In genomic region chr3:9769426-9770275, GRCh38 we compare ENCODE assay signal across 8 cellular contexts. TPM values are rescaled to one million over a fixed set of nuclear protein-coding genes. Genes with fewer than 3 reads are reported as not detected.
A peak's percentile ranks its signal among the peaks of the same experiment; 100 is the strongest.
DNase-seq lines count a peak whose midpoint lies in the region; ATAC-seq and TF ChIP-seq lines count a peak whose summit lies in the region.

Gene CAMK1, minus strand, starts transcription at chr3:9769947. Its CDS starts 2,198 bp downstream, at chr3:9767749.

- POLR2A ChIA-PET in Caco-2 (lab: Charles Lee): interaction anchor here (0.5 kb wide), 1 partner anchor 210 kb away, joined by 4 read pairs; no protein-coding TSS in a partner anchor

- peak within 1 kb of the TSS; percentile 0 for H3K27ac Mint-ChIP-seq in Caco-2 (ENCODE audit: unreplicated experiment)

- peak within 1 kb of the TSS; percentile 71 for H2BK120ac ChIP-seq in mesenchymal stem cell (ENCODE audit: low read depth, low read length)

- H4K8ac ChIP-seq in mesenchymal stem cell (ENCODE audit: low read length): peak within 1 kb of the TSS; percentile 96

- H2AFZ ChIP-seq in GM23248: peak within 1 kb of the TSS; percentile 91
- H2AFZ ChIP-seq in mesenchymal stem cell (ENCODE audit: low read depth, low read length): peak within 1 kb of the TSS; percentile 66

- H3K4me3 ChIP-seq in Caco-2 (ENCODE audit: low read depth, low read length): peak within 1 kb of the TSS; percentile 62
- H3K4me3 ChIP-seq in GM23248: peak within 1 kb of the TSS; percentile 78
- H3K4me3 ChIP-seq in mesenchymal stem cell (ENCODE audit: insufficient read depth in 1 of 2, low read depth in 1 of 2, low read length in 2 of 2): peak within 1 kb of the TSS; percentile 64 to 86

- no peaks in the 10 kb centered on the region for H4K20me1 ChIP-seq in GM23248 (ENCODE audit: insufficient read depth)

- peak within 1 kb of the TSS; percentile 84 for H2BK15ac ChIP-seq in mesenchymal stem cell (ENCODE audit: low read depth, poor library complexity, severe bottlenecking)

- H3K27me3 ChIP-seq in Caco-2 (replicated peaks; ENCODE audit: control insufficient read depth, insufficient read depth, low read length): no peaks in the 10 kb centered on the region
- H3K27me3 ChIP-seq in GM23248 (replicated peaks; ENCODE audit: insufficient read depth): no peaks in the 10 kb centered on the region
- H3K27me3 ChIP-seq in mesenchymal stem cell (ENCODE audit: control insufficient read depth in 1 of 2, insufficient read depth in 1 of 2, low read length in 2 of 2): no peaks in the 10 kb centered on the region

- CTCF ChIA-PET in Caco-2 (lab: Charles Lee): no interaction called here

- H3K79me1 ChIP-seq in mesenchymal stem cell (replicated peaks; ENCODE audit: low read length, poor library complexity, severe bottlenecking): peaks cover 16% of the 10 kb centered on the region

- intact Hi-C loops in Caco-2 (cut with micrococcal nuclease; ENCODE audit: unreplicated experiment): loop anchor here (2.0 kb wide), 1 partner anchor 21 kb away; the partner anchor contains the start of gene OGG1

- H2BK5ac ChIP-seq in mesenchymal stem cell (ENCODE audit: low read depth, low read length, poor library complexity, severe bottlenecking): peak within 1 kb of the TSS; percentile 4

- peaks cover 14% of the 10 kb centered on the region for H3K79me2 ChIP-seq in GM23248 (ENCODE audit: insufficient read depth)

- peak within 1 kb of the TSS in 1 of 2 experiments; percentile 58 for H3K14ac ChIP-seq in mesenchymal stem cell (ENCODE audit: low read length in 2 of 2)

- H3K36me3 ChIP-seq in Caco-2 (ENCODE audit: control insufficient read depth, insufficient read depth, low read length) (no peaks in the 10 kb centered on the region; the same call in 1 of the 2 replicates), GM23248 (ENCODE audit: low read depth) (no peaks in the 10 kb centered on the region), mesenchymal stem cell (ENCODE audit: control insufficient read depth in 1 of 2, insufficient read depth in 2 of 2, low read depth in 1 of 2, low read length in 2 of 2) (peaks cover 5 to 15% of the 10 kb centered on the region in 2 experiments)

- H3K23ac ChIP-seq in mesenchymal stem cell (ENCODE audit: low read length in 2 of 2): peak within 1 kb of the TSS in 1 of 2 experiments; percentile 41

- no peak for ATAC-seq in GM19397 (IDR thresholded peaks at IDR 0.05; ENCODE audit: unreplicated experiment)

- no TSS peak for BruUV-seq in Caco-2 (replicated peaks; lab: Mats Ljungman, UMichigan)

- H3K9me3 Mint-ChIP-seq in Caco-2 (ENCODE audit: unreplicated experiment): no peaks in the 10 kb centered on the region

- in situ Hi-C loops in GM23248 (cut with MboI) (no loop called here), endometrial microvascular endothelial cells (cut with HindIII; ENCODE audit: inconsistent ontology term, low pct_unique_long_range_greater_than_20kb, low sequenced_read_pairs) (no loop called here)

- DNase-seq in Caco-2: peak; percentile 69 to 77
- DNase-seq in GM23248: peak; percentile 92
- peak; percentile 81 for DNase-seq in NCI-H2227 (lab: John Stamatoyannopoulos, UW; ENCODE audit: unreplicated experiment)
- DNase-seq in activated T-cell treated with anti-CD3 and anti-CD28 coated beads for 1 hour (ENCODE audit: low read depth): peak; percentile 26
- peak; percentile 72 for DNase-seq in mesenchymal stem cell
- DNase-seq in stimulated activated CD8-positive, alpha-beta memory T cell treated with anti-CD3 and anti-CD28 coated beads, Interleukin-12 subunit alpha, Interleukin-12 subunit beta, amount 100 ng/mL, for 4 hours (ENCODE audit: low read depth): peak; percentile 41

- WGBS in GM23248 (ENCODE audit: low coverage in 1 of 2, low lambda C conversion rate in 2 of 2, missing lambda C conversion rate in 2 of 2), 2 experiments: 2% methylated on average over 38 to 48 of the region's 49 CpGs
- WGBS in mesenchymal stem cell: 15% methylated on average over 49 of the region's 49 CpGs

- peak within 1 kb of the TSS; percentile 30 to 70 for H3K4ac ChIP-seq in mesenchymal stem cell (ENCODE audit: low read depth in 1 of 2, low read length in 2 of 2)

- H2BK12ac ChIP-seq in mesenchymal stem cell (ENCODE audit: low read length in 2 of 2): peak within 1 kb of the TSS in 1 of 2 experiments; percentile 57

- peaks cover 11% of the 10 kb centered on the region for H3K36me3 Mint-ChIP-seq in Caco-2 (ENCODE audit: insufficient read depth, unreplicated experiment)

- H3F3A ChIP-seq in GM23248 (ENCODE audit: insufficient read depth): no peaks in the 10 kb centered on the region

- H3K27ac ChIP-seq in GM23248 (no peak within 1 kb of the TSS), mesenchymal stem cell (ENCODE audit: low read length, poor library complexity, severe bottlenecking) (no peak within 1 kb of the TSS)

- H3K4me1 Mint-ChIP-seq in Caco-2 (ENCODE audit: low read depth, unreplicated experiment): peaks cover 7% of the 10 kb centered on the region

- H3K4me1 ChIP-seq in Caco-2 (peaks cover 8% of the 10 kb centered on the region), GM23248 (ENCODE audit: insufficient read depth) (no peaks in the 10 kb centered on the region), mesenchymal stem cell (ENCODE audit: control insufficient read depth, insufficient read depth, low read depth, low read length) (peaks cover 12% of the 10 kb centered on the region)

- H3K4me2 ChIP-seq in GM23248 (ENCODE audit: unreplicated experiment) (peak within 1 kb of the TSS; percentile 85), mesenchymal stem cell (ENCODE audit: low read length, poor library complexity, severe bottlenecking) (peak within 1 kb of the TSS; percentile 96)

- no peak for TF ChIP-seq CTCF in Caco-2 (IDR thresholded peaks at IDR 0.05; ENCODE audit: insufficient read depth in 1 of 2, low read depth in 1 of 2, low read length in 1 of 2, severe bottlenecking in 1 of 2, unreplicated experiment in 1 of 2)

- H3K4me3 Mint-ChIP-seq in Caco-2 (ENCODE audit: unreplicated experiment): peak within 1 kb of the TSS; percentile 61

- H2AK5ac ChIP-seq in mesenchymal stem cell (ENCODE audit: low read length, severe bottlenecking): peak within 1 kb of the TSS; percentile 66

- H3K9me3 ChIP-seq in Caco-2 (no peaks in the 10 kb centered on the region), GM23248 (ENCODE audit: low read depth) (no peaks in the 10 kb centered on the region), mesenchymal stem cell (ENCODE audit: control insufficient read depth, low read length) (no peaks in the 10 kb centered on the region)

- H4K91ac ChIP-seq in mesenchymal stem cell (ENCODE audit: low read length): peak within 1 kb of the TSS; percentile 84

- peak within 1 kb of the TSS; percentile 83 for H3K9ac ChIP-seq in GM23248
- H3K9ac ChIP-seq in mesenchymal stem cell (ENCODE audit: low read length): peak within 1 kb of the TSS; percentile 93

- no peaks in the 10 kb centered on the region for H3K9me2 ChIP-seq in GM23248 (ENCODE audit: insufficient read depth)

- H3K18ac ChIP-seq in mesenchymal stem cell (ENCODE audit: low read depth in 1 of 2, low read length in 2 of 2): peak within 1 kb of the TSS; percentile 49 to 71

- no peaks in the 10 kb centered on the region for H3K27me3 Mint-ChIP-seq in Caco-2 (ENCODE audit: insufficient read depth, unreplicated experiment)

RNA-seq across cellular contexts. Expression of gene CAMK1, which starts in this region (rescaled TPM):
- 9.7 and 11.9 TPM in 2 replicates for total RNA-seq in Caco-2 (2022)
- 26.9 and 30.6 TPM in 2 replicates for total RNA-seq in GM23248 (2014; rRNA removed; shearing (Covaris generic))
- polyA plus RNA-seq in GM23248 (2016; fragmentation: Nextera tagmentation; extraction: Ambion mirVana): 27.7 and 28.3 TPM in 2 replicates
- total RNA-seq in endometrial microvascular endothelial cells (ENCODE audit: inconsistent ontology term): 38.9 TPM
- 10.6 TPM for polyA plus RNA-seq in mesenchymal stem cell (2013, experiment 1 of 2)
- polyA plus RNA-seq in mesenchymal stem cell (2013, experiment 2 of 2): 11.1 TPM

Comparison
In these comparisons a context has a peak if more than half of its experiments do, and no peak if none do; other contexts are left out.
1. DNase-seq: peak in every context shown above with its lines; median percentile 92 in GM23248; 81 in NCI-H2227; 73 in Caco-2; 72 in mesenchymal stem cell; 41 in stimulated activated CD8-positive, alpha-beta memory T cell treated with anti-CD3 and anti-CD28 coated beads, Interleukin-12 subunit alpha, Interleukin-12 subunit beta, amount 100 ng/mL, for 4 hours; 26 in activated T-cell treated with anti-CD3 and anti-CD28 coated beads for 1 hour.